ENCODE assay signal across 21 cellular contexts in genomic region chr21:32712641-32713040, GRCh38.
"Had no signal": no experiment of that assay in that cellular context is flagged by ENCODE, and none has a peak within 500 bp of the region (broad histone marks: within the 10 kb centered on the region; RNA-seq: fewer than 3 reads in every experiment).

No MANE protein-coding gene starts in this region.

- H3K9me3 ChIP-seq: ascending aorta, colonic mucosa, gastroesophageal sphincter, psoas muscle, upper lobe of left lung, vagina had no signal

- H3K4me3 ChIP-seq: ascending aorta, cardiac muscle cell, colonic mucosa, gastroesophageal sphincter, psoas muscle, smooth muscle cell, upper lobe of left lung, vagina had no signal

- H3K36me3 ChIP-seq: ascending aorta, cardiac muscle cell, colonic mucosa, gastroesophageal sphincter, upper lobe of left lung, vagina had no signal

- ATAC-seq: gastroesophageal sphincter, left cardiac atrium, psoas muscle had no signal

- H3K79me2 ChIP-seq: parathyroid adenoma had no signal

- H3K9ac ChIP-seq: parathyroid adenoma had no signal

- H3K4me2 ChIP-seq: smooth muscle cell had no signal

- H2AFZ ChIP-seq: parathyroid adenoma had no signal

- H3K27me3 ChIP-seq: ascending aorta, cardiac muscle cell, colonic mucosa, gastroesophageal sphincter, upper lobe of left lung, vagina had no signal

- H3K4me1 ChIP-seq: colonic mucosa, parathyroid adenoma, vagina had no signal

- DNase-seq: activated CD4-positive, CD25-positive, alpha-beta regulatory T cell; activated naive CD4-positive, alpha-beta T cell; activated T-cell treated with anti-CD3 and anti-CD28 coated beads, Interleukin-2, amount 50 U/mL, for 48 hours; cerebellar nuclear complex; colonic mucosa; effector memory CD8-positive, alpha-beta T cell; head of caudate nucleus; hippocampal formation; left cardiac atrium; nucleus accumbens; psoas muscle; stimulated activated CD4-positive, alpha-beta T cell treated with anti-CD3 and anti-CD28 coated beads, Interleukin-4, amount 100 ng/mL, for 4 hours; stimulated activated CD8-positive, alpha-beta memory T cell treated with anti-CD3 and anti-CD28 coated beads, Interleukin-4, amount 100 ng/mL, for 48 hours; substantia nigra; upper lobe of left lung had no signal
